In the genomic region with DNA sequence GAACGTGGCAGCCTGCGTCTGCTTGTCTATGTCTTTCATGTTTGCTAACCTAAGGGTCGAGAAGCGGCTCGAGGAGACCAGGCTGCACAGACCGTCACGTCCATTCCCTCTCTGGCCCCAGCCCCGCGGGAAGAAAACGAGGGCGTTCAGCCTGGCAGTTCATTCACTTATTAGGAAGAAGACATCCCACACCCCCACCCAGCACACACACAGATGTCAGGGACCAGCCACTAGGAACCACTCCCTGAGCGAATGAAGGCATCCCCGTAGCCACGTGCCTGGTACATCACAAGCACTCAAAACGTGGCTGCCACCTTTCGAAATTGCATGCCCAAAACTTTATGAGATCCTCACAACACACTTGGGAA, we compare ENCODE assay signal across 7 cellular contexts. TPM values are rescaled to one million over a fixed set of nuclear protein-coding genes. Genes with fewer than 3 reads are reported as not detected.
DNase-seq lines count a peak whose midpoint lies in the region; ATAC-seq and TF ChIP-seq lines count a peak whose summit lies in the region.

No MANE protein-coding gene starts in this region.

- ATAC-seq in GM21717 (IDR thresholded peaks at IDR 0.05; ENCODE audit: unreplicated experiment) (no peak), GM19023 (IDR thresholded peaks at IDR 0.05; ENCODE audit: unreplicated experiment) (no peak)

- H3K4me1 ChIP-seq in iPS-18a (ENCODE audit: control insufficient read depth, low read depth, low read length) (peaks cover 3% of the 10 kb centered on the region), stomach (peaks cover 8 to 38% (median 27%) of the 10 kb centered on the region in 4 donors)

- H3K27me3 ChIP-seq in iPS-18a (ENCODE audit: control insufficient read depth, insufficient read depth, low read length) = no peaks in the 10 kb centered on the region
- H3K27me3 ChIP-seq in stomach = peaks cover 0 to 38% (median 5%) of the 10 kb centered on the region in 3 donors

- no peak for DNase-seq in HEK293T (ENCODE audit: extremely low spot score)
- no peak for DNase-seq in activated CD4-positive, alpha-beta memory T cell treated with anti-CD3 and anti-CD28 coated beads for 36 hours
- DNase-seq in stomach = no peak
- no peak for DNase-seq in NCI-H187 (lab: John Stamatoyannopoulos, UW)

- intact Hi-C loops in activated CD4-positive, alpha-beta memory T cell treated with anti-CD3 and anti-CD28 coated beads for 36 hours (cut with micrococcal nuclease) = no loop called here
- intact Hi-C loops in stomach (cut with DNase I; ENCODE audit: low total_unique reads) = no loop called here

- H3K4me3 ChIP-seq in iPS-18a (ENCODE audit: low read length) (peak overlapping the region; percentile 76), stomach (peak overlapping the region; percentile 60 to 84 (median 75))

- 31 to 44% (median 39%) methylated on average over 15 to 16 of the region's 16 CpGs for WGBS in stomach, 5 donors

- H3K9me3 ChIP-seq in iPS-18a (ENCODE audit: control insufficient read depth, low read depth, low read length) (no peaks in the 10 kb centered on the region), stomach (no peaks in the 10 kb centered on the region)

- no peak overlapping the region for H3K27ac ChIP-seq in iPS-18a (ENCODE audit: low read length)
- H3K27ac ChIP-seq in stomach = peak overlapping the region in 2 of 5 donors; percentile 90 to 94

- TF ChIP-seq POLR2A in stomach (IDR thresholded peaks at IDR 0.05) = no peak

- CTCF ChIA-PET in HEK293T (lab: Yijun Ruan, JAX) = interaction anchor here (1.0 kb wide), 1 partner anchor 723 kb away, joined by 3 read pairs; no protein-coding TSS in a partner anchor
- CTCF ChIA-PET in activated CD4-positive, alpha-beta memory T cell treated with anti-CD3 and anti-CD28 coated beads for 36 hours (lab: Charles Lee) = interaction anchor here (0.8 to 1.2 kb wide), 2 partner anchors 8 to 1079 kb away, joined by 3 read pairs; no protein-coding TSS in a partner anchor

- H3K9me3 Mint-ChIP-seq in activated CD4-positive, alpha-beta memory T cell treated with anti-CD3 and anti-CD28 coated beads for 36 hours = no peaks in the 10 kb centered on the region

- H3K27ac Mint-ChIP-seq in activated CD4-positive, alpha-beta memory T cell treated with anti-CD3 and anti-CD28 coated beads for 36 hours = no peak overlapping the region

- peaks cover 9% of the 10 kb centered on the region for H3K27me3 Mint-ChIP-seq in activated CD4-positive, alpha-beta memory T cell treated with anti-CD3 and anti-CD28 coated beads for 36 hours

- no peak for TF ChIP-seq CTCF in stomach (IDR thresholded peaks at IDR 0.05)

- POLR2A ChIA-PET in HEK293T (lab: Yijun Ruan, JAX) = interaction anchor here (0.7 to 1.5 kb wide), 3 partner anchors 15 to 363 kb away, joined by 3 read pairs; no protein-coding TSS in a partner anchor
- POLR2A ChIA-PET in activated CD4-positive, alpha-beta memory T cell treated with anti-CD3 and anti-CD28 coated beads for 36 hours (lab: Charles Lee) = no interaction called here

- H3K36me3 ChIP-seq in iPS-18a (ENCODE audit: control insufficient read depth, low read depth, low read length) = peaks cover 4% of the 10 kb centered on the region
- peaks cover 0 to 21% (median 17%) of the 10 kb centered on the region in 4 donors for H3K36me3 ChIP-seq in stomach

- TF ChIP-seq EP300 in stomach (IDR thresholded peaks at IDR 0.05) = no peak

- peak overlapping the region; percentile 90 for H3K9ac ChIP-seq in iPS-18a (ENCODE audit: low read length)

- H3K36me3 Mint-ChIP-seq in activated CD4-positive, alpha-beta memory T cell treated with anti-CD3 and anti-CD28 coated beads for 36 hours = peaks cover 13% of the 10 kb centered on the region

- peaks cover 14% of the 10 kb centered on the region for H3K4me1 Mint-ChIP-seq in activated CD4-positive, alpha-beta memory T cell treated with anti-CD3 and anti-CD28 coated beads for 36 hours (ENCODE audit: low read depth)

- peak overlapping the region; percentile 87 for H3K4me3 Mint-ChIP-seq in activated CD4-positive, alpha-beta memory T cell treated with anti-CD3 and anti-CD28 coated beads for 36 hours

TF ChIP-seq in HEK293T, 16 proteins besides CTCF, POLR2A, EP300 and RAD21:
- TF ChIP-seq CTBP1 (IDR thresholded peaks at IDR 0.05; ENCODE audit: borderline replicate concordance) (no peak), L3MBTL2 (conservative IDR thresholded peaks at IDR 0.05) (0 out of 2 replicates have a peak, but pooled peaks have one; percentile 5)
TF ChIP-seq in HEK293T: peak in this region for 1.

RNA-seq across cellular contexts. Expression of a gene that starts 0.7 kb away (rescaled TPM):
- total RNA-seq in activated CD4-positive, alpha-beta memory T cell treated with anti-CD3 and anti-CD28 coated beads for 36 hours = 10 to 100 TPM; 17.9 to 19.0 TPM
- total RNA-seq in stomach = 10 to 100 TPM in 2 of 5 donors, 1 to 10 TPM in 3; 3.5 to 23.1 (median 8.0) TPM
- polyA plus RNA-seq in stomach = 10 to 100 TPM in 1 of 3 donors, 1 to 10 TPM in 2; 4.8 to 13.0 (median 7.0) TPM

RNA-seq across cellular contexts. Expression of a gene that starts 10.9 kb away (rescaled TPM):
- total RNA-seq in activated CD4-positive, alpha-beta memory T cell treated with anti-CD3 and anti-CD28 coated beads for 36 hours = not detected
- total RNA-seq in stomach = under 1 TPM in 1 of 5 donors, not detected in 4; 0.18 TPM
- under 1 TPM in 2 of 3 donors, not detected in 1; 0.08 to 0.12 TPM for polyA plus RNA-seq in stomach

RNA-seq across cellular contexts. Expression of a gene that starts 22.6 kb away (rescaled TPM):
- total RNA-seq in activated CD4-positive, alpha-beta memory T cell treated with anti-CD3 and anti-CD28 coated beads for 36 hours = not detected
- 10 to 100 TPM in 1 of 5 donors, 1 to 10 TPM in 2, not detected in 2; 3.0 to 12.7 (median 5.1) TPM for total RNA-seq in stomach
- polyA plus RNA-seq in stomach = 1 to 10 TPM in 2 of 3 donors, under 1 TPM in 1; 0.60 to 6.7 (median 5.2) TPM

RNA-seq across cellular contexts. Expression of a gene that starts 45.4 kb away (rescaled TPM):
- not detected for total RNA-seq in activated CD4-positive, alpha-beta memory T cell treated with anti-CD3 and anti-CD28 coated beads for 36 hours
- 10 to 100 TPM; 18.4 to 37.9 (median 26.9) TPM for total RNA-seq in stomach
- polyA plus RNA-seq in stomach = 10 to 100 TPM; 15.7 to 18.2 (median 17.7) TPM
